1 cellular context compared by ENCODE assay signal in the genomic region with DNA sequence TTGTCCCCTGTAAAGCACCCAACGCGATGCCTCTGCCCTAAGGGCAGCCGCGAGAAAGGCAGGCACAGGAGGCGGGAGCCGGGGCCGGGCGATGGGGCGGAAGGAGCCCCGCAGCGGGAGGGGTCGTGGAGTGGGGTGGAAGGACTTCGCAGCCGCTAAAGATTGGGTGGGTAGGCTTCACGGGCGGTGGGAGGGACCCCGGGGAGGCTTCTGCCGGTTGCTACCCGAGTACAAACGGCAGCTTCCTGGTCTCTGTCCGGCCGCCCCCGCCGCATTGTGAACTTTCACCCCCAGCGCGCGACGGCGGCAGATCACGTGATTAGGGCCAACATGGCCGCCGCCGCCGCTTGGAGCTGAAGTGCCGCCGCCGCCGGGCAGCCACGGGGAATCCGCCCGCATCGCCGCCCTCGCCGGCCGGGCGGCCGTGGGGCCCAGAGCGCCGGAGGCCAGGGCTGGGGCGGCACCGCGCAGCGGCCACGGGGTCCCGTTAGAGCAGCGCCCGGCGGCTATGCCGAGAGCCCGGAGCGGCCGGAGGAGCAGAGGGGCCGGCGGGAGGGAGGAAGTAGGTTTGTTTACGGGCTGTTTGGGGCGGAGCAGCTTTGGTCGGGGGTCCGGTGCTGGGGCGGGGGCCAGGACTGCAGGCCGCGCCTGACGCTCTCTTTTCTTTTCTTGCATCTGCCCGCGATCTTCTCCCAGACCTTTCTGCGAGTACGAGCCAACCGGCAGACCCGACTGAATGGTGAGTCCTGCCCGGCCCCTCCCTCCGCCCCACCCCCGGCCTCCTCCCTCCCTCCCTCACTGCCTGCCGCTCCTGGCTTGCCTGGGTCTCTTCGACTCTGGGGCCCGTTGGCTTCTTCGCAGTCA.
TF ChIP-seq lines count a peak whose summit lies in the region.

No MANE protein-coding gene starts in this region.

TF ChIP-seq in HepG2, 621 proteins besides CTCF, POLR2A, EP300 and RAD21 (continued from another document):
- TF ChIP-seq, protein P1, sequence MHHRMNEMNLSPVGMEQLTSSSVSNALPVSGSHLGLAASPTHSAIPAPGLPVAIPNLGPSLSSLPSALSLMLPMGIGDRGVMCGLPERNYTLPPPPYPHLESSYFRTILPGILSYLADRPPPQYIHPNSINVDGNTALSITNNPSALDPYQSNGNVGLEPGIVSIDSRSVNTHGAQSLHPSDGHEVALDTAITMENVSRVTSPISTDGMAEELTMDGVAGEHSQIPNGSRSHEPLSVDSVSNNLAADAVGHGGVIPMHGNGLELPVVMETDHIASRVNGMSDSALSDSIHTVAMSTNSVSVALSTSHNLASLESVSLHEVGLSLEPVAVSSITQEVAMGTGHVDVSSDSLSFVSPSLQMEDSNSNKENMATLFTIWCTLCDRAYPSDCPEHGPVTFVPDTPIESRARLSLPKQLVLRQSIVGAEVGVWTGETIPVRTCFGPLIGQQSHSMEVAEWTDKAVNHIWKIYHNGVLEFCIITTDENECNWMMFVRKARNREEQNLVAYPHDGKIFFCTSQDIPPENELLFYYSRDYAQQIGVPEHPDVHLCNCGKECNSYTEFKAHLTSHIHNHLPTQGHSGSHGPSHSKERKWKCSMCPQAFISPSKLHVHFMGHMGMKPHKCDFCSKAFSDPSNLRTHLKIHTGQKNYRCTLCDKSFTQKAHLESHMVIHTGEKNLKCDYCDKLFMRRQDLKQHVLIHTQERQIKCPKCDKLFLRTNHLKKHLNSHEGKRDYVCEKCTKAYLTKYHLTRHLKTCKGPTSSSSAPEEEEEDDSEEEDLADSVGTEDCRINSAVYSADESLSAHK (CRISPR knock-in tag; IDR thresholded peaks at IDR 0.05; ENCODE audit: borderline replicate concordance), result no peak
- TF ChIP-seq ZNF788 (CRISPR knock-in tag; IDR thresholded peaks at IDR 0.05; ENCODE audit: borderline replicate concordance) (peak; percentile 76; the same call in 1 of the 2 replicates), ZNF354B (CRISPR knock-in tag; IDR thresholded peaks at IDR 0.05) (no peak), ZNF3 (CRISPR knock-in tag; IDR thresholded peaks at IDR 0.05) (no peak), GABPA (IDR thresholded peaks at IDR 0.05; ENCODE audit: low read depth, low read length) (no peak), GABPA (CRISPR knock-in tag; IDR thresholded peaks at IDR 0.05; ENCODE audit: low read depth) (peak; percentile 53; the same call in 1 of the 2 replicates), HHEX (CRISPR knock-in tag; IDR thresholded peaks at IDR 0.05) (no peak), ZNF879 (CRISPR knock-in tag; IDR thresholded peaks at IDR 0.05) (no peak), ZNF644 (CRISPR knock-in tag; IDR thresholded peaks at IDR 0.05; ENCODE audit: low read depth) (no peak), ZNF230 (CRISPR knock-in tag; IDR thresholded peaks at IDR 0.05) (no peak), HOXA3 (CRISPR knock-in tag; IDR thresholded peaks at IDR 0.05) (peak; percentile 87), U2AF1 (optimal IDR thresholded peaks at IDR 0.05; ENCODE audit: low read depth, low read length) (peak; percentile 60), ZNF841 (CRISPR knock-in tag; IDR thresholded peaks at IDR 0.05; ENCODE audit: borderline replicate concordance) (no peak), KDM3A (CRISPR knock-in tag; IDR thresholded peaks at IDR 0.05; ENCODE audit: low read depth) (peak; percentile 57; the same call in 1 of the 2 replicates), ZNF235 (CRISPR knock-in tag; IDR thresholded peaks at IDR 0.05; ENCODE audit: borderline replicate concordance) (peak; percentile 63; the same call in 1 of the 2 replicates), ETV5 (CRISPR knock-in tag; IDR thresholded peaks at IDR 0.05; ENCODE audit: borderline replicate concordance) (peak; percentile 52), MEF2D (CRISPR knock-in tag; IDR thresholded peaks at IDR 0.05) (peak; percentile 19; the same call in 1 of the 2 replicates), TBL1XR1 (IDR thresholded peaks at IDR 0.05; ENCODE audit: borderline replicate concordance, low read length, partially characterized antibody) (peak; percentile 65), BHLHE40 (IDR thresholded peaks at IDR 0.05; ENCODE audit: low read length) (peak; percentile 95), ZNF543 (CRISPR knock-in tag; IDR thresholded peaks at IDR 0.05) (peak; percentile 61; the same call in 1 of the 2 replicates), HNRNPL (IDR thresholded peaks at IDR 0.05; ENCODE audit: low read depth, low read length) (0 out of 2 replicates have a peak, but pooled peaks have one; percentile 32), ELF3 (CRISPR knock-in tag; IDR thresholded peaks at IDR 0.05) (peak; percentile 80), FOXO1 (CRISPR knock-in tag; IDR thresholded peaks at IDR 0.05) (no peak; the same call in 1 of the 2 replicates), PHF8 (CRISPR knock-in tag; IDR thresholded peaks at IDR 0.05) (peak; percentile 73), ZNF296 (CRISPR knock-in tag; conservative IDR thresholded peaks at IDR 0.05) (no peak), ZBTB7A (CRISPR knock-in tag; IDR thresholded peaks at IDR 0.05) (peak; percentile 64; the same call in 1 of the 2 replicates), MYC (CRISPR knock-in tag; IDR thresholded peaks at IDR 0.05; ENCODE audit: borderline replicate concordance) (peak; percentile 87), TOPORS (CRISPR knock-in tag; IDR thresholded peaks at IDR 0.05) (peak; percentile 73)
- TF ChIP-seq, protein P2, sequence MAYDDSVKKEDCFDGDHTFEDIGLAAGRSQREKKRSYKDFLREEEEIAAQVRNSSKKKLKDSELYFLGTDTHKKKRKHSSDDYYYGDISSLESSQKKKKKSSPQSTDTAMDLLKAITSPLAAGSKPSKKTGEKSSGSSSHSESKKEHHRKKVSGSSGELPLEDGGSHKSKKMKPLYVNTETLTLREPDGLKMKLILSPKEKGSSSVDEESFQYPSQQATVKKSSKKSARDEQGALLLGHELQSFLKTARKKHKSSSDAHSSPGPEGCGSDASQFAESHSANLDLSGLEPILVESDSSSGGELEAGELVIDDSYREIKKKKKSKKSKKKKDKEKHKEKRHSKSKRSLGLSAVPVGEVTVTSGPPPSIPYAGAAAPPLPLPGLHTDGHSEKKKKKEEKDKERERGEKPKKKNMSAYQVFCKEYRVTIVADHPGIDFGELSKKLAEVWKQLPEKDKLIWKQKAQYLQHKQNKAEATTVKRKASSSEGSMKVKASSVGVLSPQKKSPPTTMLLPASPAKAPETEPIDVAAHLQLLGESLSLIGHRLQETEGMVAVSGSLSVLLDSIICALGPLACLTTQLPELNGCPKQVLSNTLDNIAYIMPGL (CRISPR knock-in tag; IDR thresholded peaks at IDR 0.05; ENCODE audit: borderline replicate concordance in 1 of 2, low read depth in 1 of 2), result peak in 1 of 2 experiments; percentile 19; a peak in 1 of 4 replicates
- TF ChIP-seq, protein P3, sequence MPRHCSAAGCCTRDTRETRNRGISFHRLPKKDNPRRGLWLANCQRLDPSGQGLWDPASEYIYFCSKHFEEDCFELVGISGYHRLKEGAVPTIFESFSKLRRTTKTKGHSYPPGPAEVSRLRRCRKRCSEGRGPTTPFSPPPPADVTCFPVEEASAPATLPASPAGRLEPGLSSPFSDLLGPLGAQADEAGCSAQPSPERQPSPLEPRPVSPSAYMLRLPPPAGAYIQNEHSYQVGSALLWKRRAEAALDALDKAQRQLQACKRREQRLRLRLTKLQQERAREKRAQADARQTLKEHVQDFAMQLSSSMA (CRISPR knock-in tag; IDR thresholded peaks at IDR 0.05), result peak; percentile 60; the same call in 1 of the 2 replicates
- TF ChIP-seq, protein P4, sequence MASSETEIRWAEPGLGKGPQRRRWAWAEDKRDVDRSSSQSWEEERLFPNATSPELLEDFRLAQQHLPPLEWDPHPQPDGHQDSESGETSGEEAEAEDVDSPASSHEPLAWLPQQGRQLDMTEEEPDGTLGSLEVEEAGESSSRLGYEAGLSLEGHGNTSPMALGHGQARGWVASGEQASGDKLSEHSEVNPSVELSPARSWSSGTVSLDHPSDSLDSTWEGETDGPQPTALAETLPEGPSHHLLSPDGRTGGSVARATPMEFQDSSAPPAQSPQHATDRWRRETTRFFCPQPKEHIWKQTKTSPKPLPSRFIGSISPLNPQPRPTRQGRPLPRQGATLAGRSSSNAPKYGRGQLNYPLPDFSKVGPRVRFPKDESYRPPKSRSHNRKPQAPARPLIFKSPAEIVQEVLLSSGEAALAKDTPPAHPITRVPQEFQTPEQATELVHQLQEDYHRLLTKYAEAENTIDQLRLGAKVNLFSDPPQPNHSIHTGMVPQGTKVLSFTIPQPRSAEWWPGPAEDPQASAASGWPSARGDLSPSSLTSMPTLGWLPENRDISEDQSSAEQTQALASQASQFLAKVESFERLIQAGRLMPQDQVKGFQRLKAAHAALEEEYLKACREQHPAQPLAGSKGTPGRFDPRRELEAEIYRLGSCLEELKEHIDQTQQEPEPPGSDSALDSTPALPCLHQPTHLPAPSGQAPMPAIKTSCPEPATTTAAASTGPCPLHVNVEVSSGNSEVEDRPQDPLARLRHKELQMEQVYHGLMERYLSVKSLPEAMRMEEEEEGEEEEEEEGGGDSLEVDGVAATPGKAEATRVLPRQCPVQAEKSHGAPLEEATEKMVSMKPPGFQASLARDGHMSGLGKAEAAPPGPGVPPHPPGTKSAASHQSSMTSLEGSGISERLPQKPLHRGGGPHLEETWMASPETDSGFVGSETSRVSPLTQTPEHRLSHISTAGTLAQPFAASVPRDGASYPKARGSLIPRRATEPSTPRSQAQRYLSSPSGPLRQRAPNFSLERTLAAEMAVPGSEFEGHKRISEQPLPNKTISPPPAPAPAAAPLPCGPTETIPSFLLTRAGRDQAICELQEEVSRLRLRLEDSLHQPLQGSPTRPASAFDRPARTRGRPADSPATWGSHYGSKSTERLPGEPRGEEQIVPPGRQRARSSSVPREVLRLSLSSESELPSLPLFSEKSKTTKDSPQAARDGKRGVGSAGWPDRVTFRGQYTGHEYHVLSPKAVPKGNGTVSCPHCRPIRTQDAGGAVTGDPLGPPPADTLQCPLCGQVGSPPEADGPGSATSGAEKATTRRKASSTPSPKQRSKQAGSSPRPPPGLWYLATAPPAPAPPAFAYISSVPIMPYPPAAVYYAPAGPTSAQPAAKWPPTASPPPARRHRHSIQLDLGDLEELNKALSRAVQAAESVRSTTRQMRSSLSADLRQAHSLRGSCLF (CRISPR knock-in tag; IDR thresholded peaks at IDR 0.05; ENCODE audit: borderline replicate concordance), result no peak
- TF ChIP-seq, protein P5, sequence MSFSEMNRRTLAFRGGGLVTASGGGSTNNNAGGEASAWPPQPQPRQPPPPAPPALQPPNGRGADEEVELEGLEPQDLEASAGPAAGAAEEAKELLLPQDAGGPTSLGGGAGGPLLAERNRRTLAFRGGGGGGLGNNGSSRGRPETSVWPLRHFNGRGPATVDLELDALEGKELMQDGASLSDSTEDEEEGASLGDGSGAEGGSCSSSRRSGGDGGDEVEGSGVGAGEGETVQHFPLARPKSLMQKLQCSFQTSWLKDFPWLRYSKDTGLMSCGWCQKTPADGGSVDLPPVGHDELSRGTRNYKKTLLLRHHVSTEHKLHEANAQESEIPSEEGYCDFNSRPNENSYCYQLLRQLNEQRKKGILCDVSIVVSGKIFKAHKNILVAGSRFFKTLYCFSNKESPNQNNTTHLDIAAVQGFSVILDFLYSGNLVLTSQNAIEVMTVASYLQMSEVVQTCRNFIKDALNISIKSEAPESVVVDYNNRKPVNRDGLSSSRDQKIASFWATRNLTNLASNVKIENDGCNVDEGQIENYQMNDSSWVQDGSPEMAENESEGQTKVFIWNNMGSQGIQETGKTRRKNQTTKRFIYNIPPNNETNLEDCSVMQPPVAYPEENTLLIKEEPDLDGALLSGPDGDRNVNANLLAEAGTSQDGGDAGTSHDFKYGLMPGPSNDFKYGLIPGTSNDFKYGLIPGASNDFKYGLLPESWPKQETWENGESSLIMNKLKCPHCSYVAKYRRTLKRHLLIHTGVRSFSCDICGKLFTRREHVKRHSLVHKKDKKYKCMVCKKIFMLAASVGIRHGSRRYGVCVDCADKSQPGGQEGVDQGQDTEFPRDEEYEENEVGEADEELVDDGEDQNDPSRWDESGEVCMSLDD (CRISPR knock-in tag; IDR thresholded peaks at IDR 0.05; ENCODE audit: borderline replicate concordance), result no peak
- TF ChIP-seq, protein P6, sequence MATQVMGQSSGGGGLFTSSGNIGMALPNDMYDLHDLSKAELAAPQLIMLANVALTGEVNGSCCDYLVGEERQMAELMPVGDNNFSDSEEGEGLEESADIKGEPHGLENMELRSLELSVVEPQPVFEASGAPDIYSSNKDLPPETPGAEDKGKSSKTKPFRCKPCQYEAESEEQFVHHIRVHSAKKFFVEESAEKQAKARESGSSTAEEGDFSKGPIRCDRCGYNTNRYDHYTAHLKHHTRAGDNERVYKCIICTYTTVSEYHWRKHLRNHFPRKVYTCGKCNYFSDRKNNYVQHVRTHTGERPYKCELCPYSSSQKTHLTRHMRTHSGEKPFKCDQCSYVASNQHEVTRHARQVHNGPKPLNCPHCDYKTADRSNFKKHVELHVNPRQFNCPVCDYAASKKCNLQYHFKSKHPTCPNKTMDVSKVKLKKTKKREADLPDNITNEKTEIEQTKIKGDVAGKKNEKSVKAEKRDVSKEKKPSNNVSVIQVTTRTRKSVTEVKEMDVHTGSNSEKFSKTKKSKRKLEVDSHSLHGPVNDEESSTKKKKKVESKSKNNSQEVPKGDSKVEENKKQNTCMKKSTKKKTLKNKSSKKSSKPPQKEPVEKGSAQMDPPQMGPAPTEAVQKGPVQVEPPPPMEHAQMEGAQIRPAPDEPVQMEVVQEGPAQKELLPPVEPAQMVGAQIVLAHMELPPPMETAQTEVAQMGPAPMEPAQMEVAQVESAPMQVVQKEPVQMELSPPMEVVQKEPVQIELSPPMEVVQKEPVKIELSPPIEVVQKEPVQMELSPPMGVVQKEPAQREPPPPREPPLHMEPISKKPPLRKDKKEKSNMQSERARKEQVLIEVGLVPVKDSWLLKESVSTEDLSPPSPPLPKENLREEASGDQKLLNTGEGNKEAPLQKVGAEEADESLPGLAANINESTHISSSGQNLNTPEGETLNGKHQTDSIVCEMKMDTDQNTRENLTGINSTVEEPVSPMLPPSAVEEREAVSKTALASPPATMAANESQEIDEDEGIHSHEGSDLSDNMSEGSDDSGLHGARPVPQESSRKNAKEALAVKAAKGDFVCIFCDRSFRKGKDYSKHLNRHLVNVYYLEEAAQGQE (IDR thresholded peaks at IDR 0.05; ENCODE audit: borderline replicate concordance in 1 of 2, low read depth in 1 of 2, low read length in 2 of 2), result 0 out of 4 replicates have a peak, but pooled peaks of 1 of the 2 experiments have one; percentile 4
- TF ChIP-seq, protein P7, sequence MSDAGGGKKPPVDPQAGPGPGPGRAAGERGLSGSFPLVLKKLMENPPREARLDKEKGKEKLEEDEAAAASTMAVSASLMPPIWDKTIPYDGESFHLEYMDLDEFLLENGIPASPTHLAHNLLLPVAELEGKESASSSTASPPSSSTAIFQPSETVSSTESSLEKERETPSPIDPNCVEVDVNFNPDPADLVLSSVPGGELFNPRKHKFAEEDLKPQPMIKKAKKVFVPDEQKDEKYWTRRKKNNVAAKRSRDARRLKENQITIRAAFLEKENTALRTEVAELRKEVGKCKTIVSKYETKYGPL (CRISPR knock-in tag; IDR thresholded peaks at IDR 0.05), result no peak
TF ChIP-seq in HepG2: peak in this region for 188.
